Comparison of ENCODE assay signal across 15 cellular contexts in the genomic region with DNA sequence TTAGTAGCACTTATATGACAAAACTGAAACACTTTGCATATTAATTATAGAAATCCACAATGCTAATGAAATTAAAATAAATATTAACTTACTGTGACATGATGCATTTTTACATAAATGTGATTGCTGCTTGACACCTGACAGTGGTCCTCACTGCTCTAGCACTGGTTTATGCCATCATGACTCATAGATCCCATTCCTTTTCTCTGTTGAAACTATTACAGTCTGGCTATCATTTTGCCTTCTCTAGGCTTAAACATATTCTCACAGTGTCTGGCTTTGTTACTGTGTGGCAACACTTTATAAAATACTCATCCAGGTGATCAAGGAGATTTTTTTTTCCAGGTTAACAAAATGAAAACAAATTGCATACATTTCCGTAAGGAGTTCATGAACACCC.
DNase-seq lines count a peak whose midpoint lies in the region; ATAC-seq and TF ChIP-seq lines count a peak whose summit lies in the region.
"Had no signal": no experiment of that assay in that cellular context is flagged by ENCODE, and none has a peak within 500 bp of the region (broad histone marks: within the 10 kb centered on the region; RNA-seq: fewer than 3 reads in every experiment).

No MANE protein-coding gene starts in this region.

- no peak overlapping the region for H3K23ac ChIP-seq in mesenchymal stem cell (ENCODE audit: low read length in 2 of 2)

- DNase-seq in ELR (ENCODE audit: low read depth) (peak; percentile 24), NCI-H226 (peak; percentile 23), epithelial cell of esophagus (ENCODE audit: low read depth) (peak; percentile 62), mesenchymal stem cell (peak; percentile 34), suprapubic skin (ENCODE audit: low spot score in 2 of 2) (no peak)
- no peak for DNase-seq in activated T-cell treated with anti-CD3 and anti-CD28 coated beads, Interleukin-2, amount 50 U/mL, for 72 hours
- no peak for DNase-seq in naive thymus-derived CD4-positive, alpha-beta T cell
- no peak for DNase-seq in activated naive CD4-positive, alpha-beta T cell treated with anti-CD3 and anti-CD28 coated beads for 36 hours
- DNase-seq: AML-193, COR-L47, NCI-H1092, NCI-H146, NCI-H2081 treated with DMSO at 0.1 percent for 48 hours, NCI-H524 had no signal

- intact Hi-C loops in naive thymus-derived CD4-positive, alpha-beta T cell (cut with micrococcal nuclease) = no loop called here
- intact Hi-C loops in activated naive CD4-positive, alpha-beta T cell treated with anti-CD3 and anti-CD28 coated beads for 36 hours (cut with micrococcal nuclease) = no loop called here

- H3K4me3 Mint-ChIP-seq in activated T-cell treated with anti-CD3 and anti-CD28 coated beads, Interleukin-2, amount 50 U/mL, for 72 hours = no peak overlapping the region
- H3K4me3 Mint-ChIP-seq in naive thymus-derived CD4-positive, alpha-beta T cell = no peak overlapping the region
- H3K4me3 Mint-ChIP-seq in activated naive CD4-positive, alpha-beta T cell treated with anti-CD3 and anti-CD28 coated beads for 36 hours = no peak overlapping the region

- H3K4me1 Mint-ChIP-seq in activated T-cell treated with anti-CD3 and anti-CD28 coated beads, Interleukin-2, amount 50 U/mL, for 72 hours (ENCODE audit: low read depth) = peaks cover 13% of the 10 kb centered on the region
- peaks cover 0 to 3% (median 0%) of the 10 kb centered on the region in 7 donors for H3K4me1 Mint-ChIP-seq in naive thymus-derived CD4-positive, alpha-beta T cell
- H3K4me1 Mint-ChIP-seq in activated naive CD4-positive, alpha-beta T cell treated with anti-CD3 and anti-CD28 coated beads for 36 hours (ENCODE audit: low read depth) = no peaks in the 10 kb centered on the region

- H4K91ac ChIP-seq in mesenchymal stem cell (ENCODE audit: low read length) = no peak overlapping the region

- H3K9me3 Mint-ChIP-seq in activated T-cell treated with anti-CD3 and anti-CD28 coated beads, Interleukin-2, amount 50 U/mL, for 72 hours = no peaks in the 10 kb centered on the region
- peaks cover 0 to 2% (median 0%) of the 10 kb centered on the region in 11 donors for H3K9me3 Mint-ChIP-seq in naive thymus-derived CD4-positive, alpha-beta T cell
- H3K9me3 Mint-ChIP-seq in activated naive CD4-positive, alpha-beta T cell treated with anti-CD3 and anti-CD28 coated beads for 36 hours = peaks cover under 1% of the 10 kb centered on the region

- H3K4ac ChIP-seq in mesenchymal stem cell (ENCODE audit: low read depth in 1 of 2, low read length in 2 of 2) = no peak overlapping the region

- 93% methylated on average over 1 of the region's 1 CpG for WGBS in mesenchymal stem cell
- 97% methylated on average over 1 of the region's 1 CpG for WGBS in suprapubic skin

- no peak for TF ChIP-seq EP300 in suprapubic skin (IDR thresholded peaks at IDR 0.05)

- H2BK5ac ChIP-seq in mesenchymal stem cell (ENCODE audit: low read depth, low read length, poor library complexity, severe bottlenecking) = no peak overlapping the region

- TF ChIP-seq POLR2A in suprapubic skin (IDR thresholded peaks at IDR 0.05) = no peak

- POLR2A ChIA-PET in naive thymus-derived CD4-positive, alpha-beta T cell (lab: Charles Lee) = no interaction called here

- H3K4me2 ChIP-seq in mesenchymal stem cell (ENCODE audit: low read length, poor library complexity, severe bottlenecking) = no peak overlapping the region

- H3K4me3 ChIP-seq in epithelial cell of esophagus (ENCODE audit: low read length) (no peak overlapping the region), mesenchymal stem cell (ENCODE audit: insufficient read depth in 1 of 2, low read depth in 1 of 2, low read length in 2 of 2) (no peak overlapping the region), suprapubic skin (no peak overlapping the region)
- no peak overlapping the region for H3K4me3 ChIP-seq in naive thymus-derived CD4-positive, alpha-beta T cell (ENCODE audit: low read length)

- H3K4me1 ChIP-seq in mesenchymal stem cell (ENCODE audit: control insufficient read depth, insufficient read depth, low read depth, low read length) (peaks cover 3% of the 10 kb centered on the region), suprapubic skin (no peaks in the 10 kb centered on the region)
- no peaks in the 10 kb centered on the region for H3K4me1 ChIP-seq in naive thymus-derived CD4-positive, alpha-beta T cell (ENCODE audit: control insufficient read depth in 2 of 2, insufficient read depth in 2 of 2, low read length in 2 of 2)

- H3K79me1 ChIP-seq in mesenchymal stem cell (replicated peaks; ENCODE audit: low read length, poor library complexity, severe bottlenecking) = peaks cover 12% of the 10 kb centered on the region

- no peak overlapping the region for H3K27ac Mint-ChIP-seq in activated T-cell treated with anti-CD3 and anti-CD28 coated beads, Interleukin-2, amount 50 U/mL, for 72 hours
- H3K27ac Mint-ChIP-seq in naive thymus-derived CD4-positive, alpha-beta T cell = no peak overlapping the region
- H3K27ac Mint-ChIP-seq in activated naive CD4-positive, alpha-beta T cell treated with anti-CD3 and anti-CD28 coated beads for 36 hours = no peak overlapping the region

- H3K14ac ChIP-seq in mesenchymal stem cell (ENCODE audit: low read length in 2 of 2) = no peak overlapping the region

- H2AK5ac ChIP-seq in mesenchymal stem cell (ENCODE audit: low read length, severe bottlenecking) = no peak overlapping the region

- no peaks in the 10 kb centered on the region for H3K36me3 Mint-ChIP-seq in activated T-cell treated with anti-CD3 and anti-CD28 coated beads, Interleukin-2, amount 50 U/mL, for 72 hours (ENCODE audit: insufficient read depth in 2 of 2)
- peaks cover 0 to 20% (median 9%) of the 10 kb centered on the region in 5 donors for H3K36me3 Mint-ChIP-seq in naive thymus-derived CD4-positive, alpha-beta T cell
- peaks cover under 1% of the 10 kb centered on the region for H3K36me3 Mint-ChIP-seq in activated naive CD4-positive, alpha-beta T cell treated with anti-CD3 and anti-CD28 coated beads for 36 hours (ENCODE audit: low read depth)

- no peak overlapping the region for H2BK120ac ChIP-seq in mesenchymal stem cell (ENCODE audit: low read depth, low read length)

- no peak overlapping the region for H4K8ac ChIP-seq in mesenchymal stem cell (ENCODE audit: low read length)

- H3K27ac ChIP-seq in mesenchymal stem cell (ENCODE audit: low read length, poor library complexity, severe bottlenecking) (no peak overlapping the region), suprapubic skin (no peak overlapping the region)
- H3K27ac ChIP-seq in naive thymus-derived CD4-positive, alpha-beta T cell (ENCODE audit: low read depth, low read length) = no peak overlapping the region

- H3K27me3 ChIP-seq in mesenchymal stem cell (ENCODE audit: control insufficient read depth in 1 of 2, insufficient read depth in 1 of 2, low read length in 2 of 2) (no peaks in the 10 kb centered on the region), suprapubic skin (no peaks in the 10 kb centered on the region)
- H3K27me3 ChIP-seq in naive thymus-derived CD4-positive, alpha-beta T cell (ENCODE audit: control insufficient read depth in 2 of 2, insufficient read depth in 2 of 2, low read length in 2 of 2) = no peaks in the 10 kb centered on the region

- H3K27me3 Mint-ChIP-seq in activated T-cell treated with anti-CD3 and anti-CD28 coated beads, Interleukin-2, amount 50 U/mL, for 72 hours (ENCODE audit: low read depth) = no peaks in the 10 kb centered on the region
- no peaks in the 10 kb centered on the region for H3K27me3 Mint-ChIP-seq in naive thymus-derived CD4-positive, alpha-beta T cell
- no peaks in the 10 kb centered on the region for H3K27me3 Mint-ChIP-seq in activated naive CD4-positive, alpha-beta T cell treated with anti-CD3 and anti-CD28 coated beads for 36 hours (ENCODE audit: low read depth)

- no peak overlapping the region for H3K9ac ChIP-seq in mesenchymal stem cell (ENCODE audit: low read length)

- H3K18ac ChIP-seq in mesenchymal stem cell (ENCODE audit: low read depth in 1 of 2, low read length in 2 of 2) = no peak overlapping the region

- H2BK15ac ChIP-seq in mesenchymal stem cell (ENCODE audit: low read depth, poor library complexity, severe bottlenecking) = no peak overlapping the region

- H3K36me3 ChIP-seq in mesenchymal stem cell (ENCODE audit: control insufficient read depth in 1 of 2, insufficient read depth in 2 of 2, low read depth in 1 of 2, low read length in 2 of 2) (no peaks in the 10 kb centered on the region), suprapubic skin (no peaks in the 10 kb centered on the region)
- H3K36me3 ChIP-seq in naive thymus-derived CD4-positive, alpha-beta T cell (ENCODE audit: control insufficient read depth in 2 of 3, insufficient read depth in 3 of 3, low read length in 3 of 3) = no peaks in the 10 kb centered on the region

- H2AFZ ChIP-seq in mesenchymal stem cell (ENCODE audit: low read depth, low read length) = no peak overlapping the region

- TF ChIP-seq CTCF in epithelial cell of esophagus (IDR thresholded peaks at IDR 0.05; ENCODE audit: insufficient read depth, low read depth, low read length, missing control alignments) = no peak
- TF ChIP-seq CTCF in suprapubic skin (IDR thresholded peaks at IDR 0.05) = no peak

- H3K9me3 ChIP-seq in mesenchymal stem cell (ENCODE audit: control insufficient read depth, low read length) = no peaks in the 10 kb centered on the region
- no peaks in the 10 kb centered on the region for H3K9me3 ChIP-seq in suprapubic skin
- no peaks in the 10 kb centered on the region for H3K9me3 ChIP-seq in naive thymus-derived CD4-positive, alpha-beta T cell (ENCODE audit: control insufficient read depth in 2 of 3, low read length in 3 of 3)

- no peak overlapping the region for H2BK12ac ChIP-seq in mesenchymal stem cell (ENCODE audit: low read length in 2 of 2)

- no peak for ATAC-seq in activated T-cell treated with anti-CD3 and anti-CD28 coated beads, Interleukin-2, amount 50 U/mL, for 72 hours (replicated peaks in 1 of 2)
- no peak for ATAC-seq in naive thymus-derived CD4-positive, alpha-beta T cell
- ATAC-seq: HCT116 had no signal

- CTCF ChIA-PET in naive thymus-derived CD4-positive, alpha-beta T cell (lab: Charles Lee) = no interaction called here
- CTCF ChIA-PET in activated naive CD4-positive, alpha-beta T cell treated with anti-CD3 and anti-CD28 coated beads for 36 hours (lab: Charles Lee) = no interaction called here

Comparison
In these comparisons a context has a peak if more than half of its experiments do, and no peak if none do; other contexts are left out.
1. DNase-seq: peak in ELR (single experiment), NCI-H226 (single experiment), epithelial cell of esophagus (single experiment) and mesenchymal stem cell (single experiment); none in activated T-cell treated with anti-CD3 and anti-CD28 coated beads, Interleukin-2, amount 50 U/mL, for 72 hours (0 of 2), suprapubic skin (0 of 2), naive thymus-derived CD4-positive, alpha-beta T cell (0 of 9) and activated naive CD4-positive, alpha-beta T cell treated with anti-CD3 and anti-CD28 coated beads for 36 hours (single experiment).